Comparison of ENCODE assay signal across 25 cellular contexts in genomic region chr14:77812028-77812427, GRCh38. TPM values are rescaled to one million over a fixed set of nuclear protein-coding genes. Genes with fewer than 3 reads are reported as not detected.
DNase-seq lines count a peak whose midpoint lies in the region; ATAC-seq, FAIRE-seq and TF ChIP-seq lines count a peak whose summit lies in the region.
"Had no signal": no experiment of that assay in that cellular context is flagged by ENCODE, and none has a peak within 500 bp of the region (broad histone marks: within the 10 kb centered on the region; RNA-seq: fewer than 3 reads in every experiment).

No MANE protein-coding gene starts in this region.

- H3K79me2 ChIP-seq in GM12878 (ENCODE audit: control insufficient read depth, insufficient read depth, low read length) = no peaks in the 10 kb centered on the region

- no peak overlapping the region for H3K4me3 ChIP-seq in GM12878
- H3K4me3 ChIP-seq: heart right ventricle, pancreas, PC-9, SJSA1 had no signal

- no peak for TF ChIP-seq EP300 in GM12878 (IDR thresholded peaks at IDR 0.05; ENCODE audit: borderline replicate concordance in 1 of 2, control insufficient read depth in 1 of 2, low read depth in 2 of 2, low read length in 2 of 2)

- no peak for TF ChIP-seq CTCF in GM12878 (IDR thresholded peaks at IDR 0.05 in 2 of 3, conservative IDR thresholded peaks at IDR 0.05 in 1 of 3; ENCODE audit: control insufficient read depth in 2 of 3, extremely low read depth in 1 of 3, insufficient read depth in 1 of 3, low read depth in 3 of 3, low read length in 3 of 3)

- POLR2A ChIA-PET in GM12878 (lab: Charles Lee) = no interaction called here

- in situ Hi-C loops in GM12878 (cut with MboI) = no loop called here

- TF ChIP-seq RAD21 in GM12878 (IDR thresholded peaks at IDR 0.05; ENCODE audit: insufficient read depth, low read depth, low read length) = no peak

- no peak for TF ChIP-seq POLR2A in GM12878 (IDR thresholded peaks at IDR 0.05; ENCODE audit: low read depth, low read length)

- H3K36me3 ChIP-seq in GM12878 (ENCODE audit: control insufficient read depth in 2 of 2, insufficient read depth in 2 of 2, low read length in 1 of 2) = no peaks in the 10 kb centered on the region
- H3K36me3 ChIP-seq: heart right ventricle, pancreas, SJSA1 had no signal

- H3K9me3 ChIP-seq in GM12878 (replicated peaks; ENCODE audit: control insufficient read depth, insufficient read depth, low read length) = no peaks in the 10 kb centered on the region
- H3K9me3 ChIP-seq: Caco-2, heart right ventricle, pancreas, SJSA1 had no signal

- ATAC-seq in GM18858 (IDR thresholded peaks at IDR 0.05; ENCODE audit: unreplicated experiment) = peak; percentile 89
- ATAC-seq in GM21529 (IDR thresholded peaks at IDR 0.05; ENCODE audit: unreplicated experiment) = peak; percentile 69
- peak; percentile 48 for ATAC-seq in HG03108 (IDR thresholded peaks at IDR 0.05; ENCODE audit: unreplicated experiment)
- peak; percentile 87 for ATAC-seq in GM12878
- ATAC-seq in GM21825 (IDR thresholded peaks at IDR 0.05; ENCODE audit: unreplicated experiment) = no peak
- ATAC-seq in activated T-helper 17 cell treated with anti-CD3 and anti-CD28 coated beads, Interleukin-2, amount 50 U/mL, for 72 hours (replicated peaks) = no peak
- ATAC-seq: activated CD4-positive, CD25-positive, alpha-beta regulatory T cell treated with anti-CD3 and anti-CD28 coated beads, Interleukin-2, amount 50 U/mL, for 24 hours; heart right ventricle; naive thymus-derived CD4-positive, alpha-beta T cell; pancreas had no signal

- CTCF ChIA-PET in GM12878 (lab: Yijun Ruan, JAX) = no interaction called here

- no peaks in the 10 kb centered on the region for H3K36me3 Mint-ChIP-seq in activated T-helper 17 cell treated with anti-CD3 and anti-CD28 coated beads, Interleukin-2, amount 50 U/mL, for 72 hours (ENCODE audit: low read depth)

- no peak overlapping the region for H3K27ac ChIP-seq in GM12878 (ENCODE audit: control insufficient read depth, insufficient read depth)
- H3K27ac ChIP-seq: heart right ventricle, pancreas, PC-9, SJSA1 had no signal

- DNase-seq in GM12878 (ENCODE audit: low read depth, low spot score) = peak; percentile 20
- no peak for DNase-seq in medulla oblongata (ENCODE audit: extremely low spot score)
- DNase-seq: activated gamma-delta T cell treated with Interleukin-2 at 50 U/mL for 16 hours; AML-193; amygdala; Caco-2; effector CD8-positive, alpha-beta T cell; heart right ventricle; HFFc6; KBM-7; naive thymus-derived CD4-positive, alpha-beta T cell; NCI-H1092 treated with DMSO at 0.1 percent for 48 hours; NCI-H2107; NCI-H748 treated with DMSO at 0.1 percent for 48 hours; pancreas; PC-9 had no signal

- BruUV-seq in GM12878 (replicated peaks; lab: Mats Ljungman, UMichigan) = no TSS peak

- H3K27ac Mint-ChIP-seq in activated T-helper 17 cell treated with anti-CD3 and anti-CD28 coated beads, Interleukin-2, amount 50 U/mL, for 72 hours = no peak overlapping the region
- H3K27ac Mint-ChIP-seq: HFFc6 had no signal

- H2AFZ ChIP-seq in GM12878 (ENCODE audit: control insufficient read depth, low read depth, low read length) = no peak overlapping the region
- H2AFZ ChIP-seq: PC-9 had no signal

- RAD21 ChIA-PET in GM12878 (lab: Charles Lee; ENCODE audit: unreplicated experiment) = no interaction called here

- H3K4me1 ChIP-seq in GM12878 (ENCODE audit: control insufficient read depth, insufficient read depth, low read length) = peaks cover 5% of the 10 kb centered on the region; the same call in 1 of the 2 replicates
- H3K4me1 ChIP-seq: Caco-2, heart right ventricle, pancreas, SJSA1 had no signal

- SMC1A ChIA-PET in GM12878 (lab: Charles Lee; ENCODE audit: uncharacterized antibody, unreplicated experiment) = no interaction called here

- no peaks in the 10 kb centered on the region for H3K27me3 Mint-ChIP-seq in activated T-helper 17 cell treated with anti-CD3 and anti-CD28 coated beads, Interleukin-2, amount 50 U/mL, for 72 hours
- H3K27me3 Mint-ChIP-seq: central memory CD8-positive, alpha-beta T cell; naive thymus-derived CD4-positive, alpha-beta T cell had no signal

- H3K4me3 Mint-ChIP-seq in activated T-helper 17 cell treated with anti-CD3 and anti-CD28 coated beads, Interleukin-2, amount 50 U/mL, for 72 hours = no peak overlapping the region
- H3K4me3 Mint-ChIP-seq: central memory CD8-positive, alpha-beta T cell; HFFc6 had no signal

- no peak overlapping the region for H3K9ac ChIP-seq in GM12878 (ENCODE audit: control insufficient read depth, insufficient read depth, low read length)

- no peaks in the 10 kb centered on the region for H3K9me3 Mint-ChIP-seq in activated T-helper 17 cell treated with anti-CD3 and anti-CD28 coated beads, Interleukin-2, amount 50 U/mL, for 72 hours
- H3K9me3 Mint-ChIP-seq: central memory CD8-positive, alpha-beta T cell; HFFc6; naive thymus-derived CD4-positive, alpha-beta T cell had no signal

- FAIRE-seq in GM12878 (lab: Jason Lieb, UNC) = peak; percentile 41
- FAIRE-seq: islet of Langerhans, pancreas had no signal

- whole genome bisulfite sequencing in GM12878 (ENCODE audit: insufficient coverage, insufficient replicate concordance, low lambda C conversion rate, missing lambda C conversion rate) = 3% methylated on average over 2 of the region's 2 CpGs

- no peaks in the 10 kb centered on the region for H3K27me3 ChIP-seq in GM12878 (replicated peaks in 1 of 2; ENCODE audit: control insufficient read depth in 2 of 2, insufficient read depth in 2 of 2, low read length in 1 of 2)
- H3K27me3 ChIP-seq: heart right ventricle, pancreas, SJSA1 had no signal

- H3K4me2 ChIP-seq in GM12878 (ENCODE audit: control insufficient read depth, insufficient read depth) = 0 out of 2 replicates have a peak overlapping the region, but pooled peaks have one; percentile 1
- H3K4me2 ChIP-seq: PC-9 had no signal

- H4K20me1 ChIP-seq in GM12878 (ENCODE audit: control insufficient read depth, insufficient read depth) = no peaks in the 10 kb centered on the region

- intact Hi-C loops in GM12878 (cut with micrococcal nuclease; ENCODE audit: unreplicated experiment) = no loop called here

- no peaks in the 10 kb centered on the region for H3K4me1 Mint-ChIP-seq in activated T-helper 17 cell treated with anti-CD3 and anti-CD28 coated beads, Interleukin-2, amount 50 U/mL, for 72 hours
- H3K4me1 Mint-ChIP-seq: central memory CD8-positive, alpha-beta T cell had no signal

TF ChIP-seq in GM12878, 131 proteins besides CTCF, POLR2A, EP300 and RAD21 (continues in another document):
- TF ChIP-seq MTA2 (IDR thresholded peaks at IDR 0.05; ENCODE audit: low read depth) (no peak), CHD1 (IDR thresholded peaks at IDR 0.05; ENCODE audit: low read depth, low read length) (no peak), LARP7 (IDR thresholded peaks at IDR 0.05) (no peak), EED (IDR thresholded peaks at IDR 0.05; ENCODE audit: low read depth) (0 out of 2 replicates have a peak, but pooled peaks have one; percentile 31), NR2C2 (IDR thresholded peaks at IDR 0.05; ENCODE audit: borderline replicate concordance, control insufficient read depth, insufficient read length, low read depth) (no peak), BMI1 (IDR thresholded peaks at IDR 0.05; ENCODE audit: borderline replicate concordance) (no peak)

RNA-seq across cellular contexts. Expression of gene ADCK1, which starts 12.1 kb away (rescaled TPM):
- total RNA-seq in GM12878 (2013; cell fraction: nucleolus; rRNA removed) = 9.8 and 10.6 TPM in 2 replicates
- total RNA-seq in GM12878 (2014; rRNA removed) (3.3 and 4.8 TPM in 2 replicates), GM12878 (2014; rRNA removed; fragmentation: Illumina TruSeq; extraction: Trizol) (3.5 and 3.6 TPM in 2 replicates), GM12878 (2021) (6.2 and 6.9 TPM in 2 replicates)
- polyA plus RNA-seq in GM12878 (2011; ENCODE audit: low read depth) = 2.6 TPM
- polyA plus RNA-seq in GM12878 (2011; rRNA removed) (2.1 and 3.3 TPM in 2 replicates), GM12878 (2014; fragmentation: Illumina TruSeq; extraction: Trizol) (4.7 and 5.3 TPM in 2 replicates), GM12878 (2014; fragmentation: Nextera tagmentation; extraction: Ambion mirVana) (1 to 10 TPM; 3.5 to 3.6 TPM), GM12878 (2014; rRNA removed) (6.4 and 7.6 TPM in 2 replicates), GM12878 (2016; fragmentation: Nextera tagmentation; extraction: Ambion mirVana) (1 to 10 TPM; 7.6 to 8.5 TPM)
- 4.7 and 6.8 TPM in 2 replicates for polyA plus RNA-seq in GM12878 (2011; cell fraction: cytosol; rRNA removed)
- polyA plus RNA-seq in GM12878 (2011; cell fraction: nucleus; rRNA removed) = 11.2 and 13.3 TPM in 2 replicates
- 2.9 and 3.5 TPM in 2 replicates for polyA plus RNA-seq in GM12878 (2012)
- 3.4 and 5.7 TPM in 2 replicates for polyA minus RNA-seq in GM12878 (2011; rRNA and poly(A)+ RNA removed)
- 0.73 and 0.94 TPM in 2 replicates for polyA minus RNA-seq in GM12878 (2011; cell fraction: cytosol; rRNA and poly(A)+ RNA removed)
- polyA minus RNA-seq in GM12878 (2011; cell fraction: nucleus; rRNA and poly(A)+ RNA removed) = 4.2 and 4.5 TPM in 2 replicates
- 1 to 10 TPM; 2.0 to 2.1 TPM for total RNA-seq in activated T-helper 17 cell treated with anti-CD3 and anti-CD28 coated beads, Interleukin-2, amount 50 U/mL, for 72 hours

RNA-seq across cellular contexts. Expression of gene SNW1, which starts 51.1 kb away (rescaled TPM):
- total RNA-seq in GM12878 (2013; cell fraction: nucleolus; rRNA removed) = 56.3 and 62.2 TPM in 2 replicates
- total RNA-seq in GM12878 (2014; rRNA removed) = 57.5 and 60.9 TPM in 2 replicates
- 91.3 and 92.2 TPM in 2 replicates for total RNA-seq in GM12878 (2014; rRNA removed; fragmentation: Illumina TruSeq; extraction: Trizol)
- 74.8 and 75.2 TPM in 2 replicates for total RNA-seq in GM12878 (2021)
- polyA plus RNA-seq in GM12878 (2011; ENCODE audit: low read depth) = 102 TPM
- polyA plus RNA-seq in GM12878 (2011; rRNA removed) = 56.6 and 84.7 TPM in 2 replicates
- 27.4 and 43.8 TPM in 2 replicates for polyA plus RNA-seq in GM12878 (2011; cell fraction: cytosol; rRNA removed)
- 25.5 and 35.5 TPM in 2 replicates for polyA plus RNA-seq in GM12878 (2011; cell fraction: nucleus; rRNA removed)
- 59.0 and 63.4 TPM in 2 replicates for polyA plus RNA-seq in GM12878 (2012)
- polyA plus RNA-seq in GM12878 (2014; fragmentation: Illumina TruSeq; extraction: Trizol) = 109 and 139 TPM in 2 replicates
- polyA plus RNA-seq in GM12878 (2014; fragmentation: Nextera tagmentation; extraction: Ambion mirVana) = 10 to 100 TPM; 73.7 to 86.8 TPM
- 52.7 and 63.7 TPM in 2 replicates for polyA plus RNA-seq in GM12878 (2014; rRNA removed)
- 10 to 100 TPM; 76.6 to 83.1 TPM for polyA plus RNA-seq in GM12878 (2016; fragmentation: Nextera tagmentation; extraction: Ambion mirVana)
- 28.5 and 34.3 TPM in 2 replicates for polyA minus RNA-seq in GM12878 (2011; rRNA and poly(A)+ RNA removed)
- 18.0 and 22.3 TPM in 2 replicates for polyA minus RNA-seq in GM12878 (2011; cell fraction: cytosol; rRNA and poly(A)+ RNA removed)
- 11.5 and 12.7 TPM in 2 replicates for polyA minus RNA-seq in GM12878 (2011; cell fraction: nucleus; rRNA and poly(A)+ RNA removed)
- 100 to 1,000 TPM; 106 to 108 TPM for total RNA-seq in activated T-helper 17 cell treated with anti-CD3 and anti-CD28 coated beads, Interleukin-2, amount 50 U/mL, for 72 hours

Comparison
In these comparisons a context has a peak if more than half of its experiments do, and no peak if none do; other contexts are left out.
1. ATAC-seq: peak in GM18858 (single experiment), GM21529 (single experiment), HG03108 (single experiment) and GM12878 (single experiment); none in GM21825 (single experiment) and activated T-helper 17 cell treated with anti-CD3 and anti-CD28 coated beads, Interleukin-2, amount 50 U/mL, for 72 hours (single experiment).